Comparison of ENCODE assay signal across 9 cellular contexts in the genomic region with DNA sequence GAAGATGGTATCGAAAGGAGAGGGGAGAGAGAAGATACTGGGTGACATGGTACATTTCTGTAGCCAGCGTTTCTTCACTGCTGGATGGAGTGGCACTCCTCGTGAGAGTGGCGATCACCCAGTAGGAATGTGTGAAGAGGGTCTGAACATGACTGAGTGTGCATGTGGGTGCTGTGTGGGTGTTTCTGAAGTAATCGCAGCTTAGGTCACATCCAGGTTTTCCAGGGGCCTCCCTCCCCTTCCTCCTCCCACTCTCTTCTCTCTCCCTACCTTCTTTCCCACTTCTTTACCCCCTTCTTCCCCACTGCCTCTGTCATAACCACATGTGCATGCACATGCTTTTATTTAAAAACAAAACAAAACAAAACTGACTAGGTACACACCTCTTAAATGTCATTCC. TPM values are rescaled to one million over a fixed set of nuclear protein-coding genes. Genes with fewer than 3 reads are reported as not detected.
"Had no signal": no experiment of that assay in that cellular context is flagged by ENCODE, and none has a peak within 500 bp of the region (broad histone marks: within the 10 kb centered on the region; RNA-seq: fewer than 3 reads in every experiment).

No MANE protein-coding gene starts in this region.

- H3K4me2 ChIP-seq: KMS-11 had no signal

- ATAC-seq: K562 had no signal

- H3K27ac ChIP-seq: HL-60, KMS-11 had no signal

- FAIRE-seq: HTR-8/SVneo, K562 had no signal

- H3K9ac ChIP-seq: KMS-11 had no signal

- DNase-seq: IMR-90, KBM-7, KG1 had no signal

- H3K4me3 ChIP-seq: K562 had no signal

RNA-seq across cellular contexts. Expression of a gene that starts 1.8 kb away (rescaled TPM):
- total RNA-seq: HT1080, IMR-90, K562 had no signal
- polyA plus RNA-seq: IgD-negative memory B cell, IMR-90, K562 had no signal
